In the genomic region with DNA sequence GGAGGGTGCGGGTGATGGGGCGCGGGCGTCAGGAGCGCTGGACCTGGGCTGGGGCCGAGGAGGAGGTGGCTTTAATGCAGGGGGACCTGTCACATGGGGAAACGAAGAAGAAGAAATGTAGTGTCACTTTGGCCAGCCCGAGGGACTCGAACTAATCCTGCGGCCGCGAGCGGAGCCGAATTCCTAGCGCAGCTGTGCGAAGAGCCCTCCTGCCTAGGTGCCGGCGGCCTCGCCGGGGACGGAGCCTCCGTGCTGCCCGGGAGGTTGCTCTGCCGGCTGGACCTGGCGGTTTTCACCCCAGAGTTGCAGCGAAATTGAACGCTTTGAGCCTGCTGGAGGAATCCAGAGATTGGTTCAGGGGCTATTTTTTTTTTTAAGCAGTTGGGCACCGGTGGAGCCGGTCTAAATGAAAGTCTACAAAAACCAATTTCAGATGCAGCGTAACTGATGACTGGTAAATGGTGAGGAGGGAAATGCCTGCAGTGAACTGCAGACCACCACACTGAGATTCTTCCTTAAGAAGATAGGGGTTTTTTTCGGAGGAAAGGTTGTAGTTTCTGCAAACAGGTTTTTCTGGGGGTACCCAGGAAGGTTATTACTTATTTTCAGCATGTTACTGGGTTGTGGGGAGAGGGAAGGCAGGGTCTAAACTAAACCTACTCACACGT, we compare ENCODE assay signal across 8 cellular contexts. TPM values are rescaled to one million over a fixed set of nuclear protein-coding genes. Genes with fewer than 3 reads are reported as not detected.
DNase-seq lines count a peak whose midpoint lies in the region; ATAC-seq and TF ChIP-seq lines count a peak whose summit lies in the region.

No MANE protein-coding gene starts in this region.

- H3K4me2 ChIP-seq in IMR-90 (ENCODE audit: low read depth, low read length): peak overlapping the region; percentile 76

- 0% methylated on average over 10 of the region's 32 CpGs; no CpG with 5 or more reads in 1 of the 2 experiments for whole genome bisulfite sequencing in IMR-90 (ENCODE audit: extremely low coverage in 2 of 2, insufficient read length in 1 of 2), 2 experiments
- WGBS in transverse colon (ENCODE audit: low coverage in 1 of 2), 2 donors: 10 to 16% methylated on average over 4 to 32 of the region's 32 CpGs

- dilution Hi-C loops in IMR-90 (cut with HindIII; ENCODE audit: low sequenced_read_pairs, unreplicated experiment): no loop called here

- no peak overlapping the region for H3K56ac ChIP-seq in IMR-90 (ENCODE audit: extremely low read depth, insufficient read depth, low read length)

- no peak overlapping the region for H3K18ac ChIP-seq in IMR-90 (ENCODE audit: low read depth, low read length)

- no peaks in the 10 kb centered on the region for H3K4me1 ChIP-seq in IMR-90 (ENCODE audit: control insufficient read depth, insufficient read depth, low read length)
- H3K4me1 ChIP-seq in colonic mucosa: no peaks in the 10 kb centered on the region
- peaks cover 0 to 9% (median 7%) of the 10 kb centered on the region in 4 donors for H3K4me1 ChIP-seq in transverse colon

- peaks cover 4% of the 10 kb centered on the region for H3K4me1 Mint-ChIP-seq in memory B cell

- H3K4me3 Mint-ChIP-seq in memory B cell: peak overlapping the region; percentile 50

- H3K27ac ChIP-seq in IMR-90 (ENCODE audit: insufficient read depth, low read length) (no peak overlapping the region), colonic mucosa (no peak overlapping the region), transverse colon (no peak overlapping the region)

- BruUV-seq in IMR-90 (replicated peaks; lab: Mats Ljungman, UMichigan): no TSS peak

- CTCF ChIA-PET in IMR-90 (lab: Yijun Ruan, JAX): interaction anchor here (0.6 kb wide), 1 partner anchor 398 kb away, joined by 4 read pairs; no protein-coding TSS in a partner anchor

- peak overlapping the region; percentile 57; the same call in 1 of the 2 replicates for H3K23ac ChIP-seq in IMR-90 (ENCODE audit: low read depth, low read length)

- DNase-seq in COR-L47 (lab: John Stamatoyannopoulos, UW): peak; percentile 56
- no peak for DNase-seq in IMR-90
- no peak for DNase-seq in colonic mucosa
- no peak for DNase-seq in memory B cell (ENCODE audit: low spot score in 2 of 2)
- no peak for DNase-seq in transverse colon
- no peak for DNase-seq in occipital lobe (lab: John Stamatoyannopoulos, UW)
- DNase-seq in stimulated activated CD4-positive, alpha-beta T cell treated with anti-CD3 and anti-CD28 coated beads, Interleukin-4, amount 100 ng/mL, for 24 hours: no peak
- no peak for DNase-seq in NOMO-1 (lab: John Stamatoyannopoulos, UW; ENCODE audit: unreplicated experiment in 2 of 2)

- no peak for TF ChIP-seq CTCF in IMR-90 (conservative IDR thresholded peaks at IDR 0.05; ENCODE audit: low read depth, low read length)
- no peak for TF ChIP-seq CTCF in colonic mucosa (IDR thresholded peaks at IDR 0.05)
- TF ChIP-seq CTCF in transverse colon (IDR thresholded peaks at IDR 0.05): no peak

- no peaks in the 10 kb centered on the region for H3K9me3 Mint-ChIP-seq in memory B cell

- H2BK15ac ChIP-seq in IMR-90 (ENCODE audit: low read depth, low read length): no peak overlapping the region

- no peak overlapping the region for H4K5ac ChIP-seq in IMR-90 (ENCODE audit: low read depth, low read length)

- no peak overlapping the region for H3K27ac Mint-ChIP-seq in memory B cell

- no peak overlapping the region for H4K91ac ChIP-seq in IMR-90 (ENCODE audit: insufficient read depth, low read depth, low read length)

- H3K27me3 Mint-ChIP-seq in memory B cell: peaks cover 19% of the 10 kb centered on the region

- TF ChIP-seq POLR2A in IMR-90 (IDR thresholded peaks at IDR 0.05; ENCODE audit: low read depth, low read length): no peak
- no peak for TF ChIP-seq POLR2A in transverse colon (IDR thresholded peaks at IDR 0.05)

- in situ Hi-C loops in IMR-90 (cut with MboI; ENCODE audit: low sequenced_read_pairs) (loop anchor here (25.0 kb wide), 1 partner anchor 302 kb away; no protein-coding TSS in a partner anchor), transverse colon (cut with MboI; ENCODE audit: low pct_ligation_motif_present in 1 of 4, low pct_unique_long_range_greater_than_20kb in 1 of 4, low sequenced_read_pairs in 3 of 4) (loop anchor here (25.0 kb wide), 2 partner anchors 302 to 348 kb away; no protein-coding TSS in a partner anchor)

- no peak overlapping the region for H2AK5ac ChIP-seq in IMR-90 (ENCODE audit: low read depth, low read length)

- H3K79me1 ChIP-seq in IMR-90 (ENCODE audit: low read depth in 1 of 2, low read length in 2 of 2): no peaks in the 10 kb centered on the region

- H2BK5ac ChIP-seq in IMR-90 (ENCODE audit: low read depth, low read length, poor library complexity, severe bottlenecking): no peak overlapping the region

- ATAC-seq in IMR-90 (ENCODE audit: low read depth) (peak; percentile 15), memory B cell (ENCODE audit: low read depth) (no peak)

- no peaks in the 10 kb centered on the region for H4K20me1 ChIP-seq in IMR-90 (ENCODE audit: insufficient read depth, low read length)

- no peak overlapping the region for H4K8ac ChIP-seq in IMR-90 (ENCODE audit: low read depth in 2 of 2, low read length in 2 of 2)

- intact Hi-C loops in IMR-90 (cut with micrococcal nuclease) (no loop called here), colonic mucosa (cut with DNase I) (no loop called here), transverse colon (cut with DNase I; ENCODE audit: low total_unique reads) (no loop called here)

- no peaks in the 10 kb centered on the region for H3K36me3 Mint-ChIP-seq in memory B cell

- H2AK9ac ChIP-seq in IMR-90 (replicated peaks; ENCODE audit: low read depth, low read length, poor library complexity): peak overlapping the region; percentile 15

- no peak overlapping the region for H3K9ac ChIP-seq in IMR-90 (ENCODE audit: low read depth, low read length)
- no peak overlapping the region for H3K9ac ChIP-seq in colonic mucosa (ENCODE audit: low read depth in 2 of 2, low read length in 2 of 2)

- H3K14ac ChIP-seq in IMR-90 (replicated peaks; ENCODE audit: low read depth, low read length): no peak overlapping the region

- no peak overlapping the region for H2BK20ac ChIP-seq in IMR-90 (ENCODE audit: low read depth, low read length)

- H3K4ac ChIP-seq in IMR-90 (ENCODE audit: low read depth, low read length): no peak overlapping the region

- no peak for TF ChIP-seq RAD21 in IMR-90 (IDR thresholded peaks at IDR 0.05; ENCODE audit: low read length)

- H3K27me3 ChIP-seq in IMR-90 (ENCODE audit: control insufficient read depth, insufficient read depth, low read length): peaks cover 21% of the 10 kb centered on the region
- peaks cover 17% of the 10 kb centered on the region for H3K27me3 ChIP-seq in colonic mucosa
- peaks cover 35% of the 10 kb centered on the region for H3K27me3 ChIP-seq in transverse colon

- no peak for TF ChIP-seq EP300 in transverse colon (IDR thresholded peaks at IDR 0.05; ENCODE audit: low read depth)

- H3K36me3 ChIP-seq in IMR-90 (ENCODE audit: control insufficient read depth, insufficient read depth, low read length) (no peaks in the 10 kb centered on the region), colonic mucosa (no peaks in the 10 kb centered on the region), transverse colon (no peaks in the 10 kb centered on the region)

- peak overlapping the region; percentile 59 for H3K4me3 ChIP-seq in IMR-90 (ENCODE audit: insufficient read depth, low read depth, low read length)
- peak overlapping the region; percentile 31 for H3K4me3 ChIP-seq in colonic mucosa
- H3K4me3 ChIP-seq in transverse colon: peak overlapping the region; percentile 35 to 61 (median 44)

- H3K9me3 ChIP-seq in IMR-90 (ENCODE audit: control insufficient read depth, insufficient read depth, low read length): no peaks in the 10 kb centered on the region
- no peaks in the 10 kb centered on the region for H3K9me3 ChIP-seq in colonic mucosa
- H3K9me3 ChIP-seq in transverse colon: no peaks in the 10 kb centered on the region

- peak overlapping the region; percentile 94 for H2AFZ ChIP-seq in IMR-90 (replicated peaks; ENCODE audit: low read length, poor library complexity)

- peaks cover 4% of the 10 kb centered on the region; the same call in 1 of the 2 replicates for H3K9me1 ChIP-seq in IMR-90 (ENCODE audit: insufficient read depth, low read length)

- POLR2A ChIA-PET in IMR-90 (lab: Charles Lee; ENCODE audit: unreplicated experiment): no interaction called here

- H2BK120ac ChIP-seq in IMR-90 (ENCODE audit: low read depth, low read length): no peak overlapping the region

TF ChIP-seq in IMR-90, 13 proteins besides CTCF, POLR2A, EP300 and RAD21:
- TF ChIP-seq MAFK (IDR thresholded peaks at IDR 0.05; ENCODE audit: low read depth, low read length): no peak
- no peak for TF ChIP-seq RFX5 (IDR thresholded peaks at IDR 0.05; ENCODE audit: low read depth, low read length)
- TF ChIP-seq BHLHE40 (IDR thresholded peaks at IDR 0.05; ENCODE audit: low read depth, low read length): no peak

RNA-seq across cellular contexts. Expression of gene TMEM108, which starts 0.7 kb away (rescaled TPM):
- total RNA-seq in IMR-90 (2012; rRNA removed): 0.18 and 0.28 TPM in 2 replicates
- polyA plus RNA-seq in IMR-90 (2012; rRNA removed): 2.2 and 2.7 TPM in 2 replicates
- polyA plus RNA-seq in IMR-90 (2012; cell fraction: cytosol; rRNA removed): 1.7 and 2.6 TPM in 2 replicates
- polyA plus RNA-seq in IMR-90 (2012; cell fraction: nucleus; rRNA removed; ENCODE audit: low replicate concordance): 1.3 and 1.6 TPM in 2 replicates
- total RNA-seq in colonic mucosa: under 1 TPM; 0.20 to 0.82 TPM
- 1 to 10 TPM in 1 of 4 donors, under 1 TPM in 2, not detected in 1; 0.14 to 1.4 (median 0.80) TPM for total RNA-seq in transverse colon
- total RNA-seq in occipital lobe: 27.1 TPM

Comparison
In these comparisons a context has a peak if more than half of its experiments do, and no peak if none do; other contexts are left out.
1. RNA of gene TMEM108, which starts 0.7 kb away (total RNA-seq): 27.1 TPM in occipital lobe (single experiment); 0.20 to 0.82 TPM in colonic mucosa, 0.14 to 1.4 TPM in transverse colon and 0.18 to 0.28 TPM in IMR-90; every median in the first group is over 10 times any median in the second.
2. Peak in every context shown above with its lines, with median percentiles within 50 percentile points of each other: H3K4me3 ChIP-seq.